ENCODE assay signal across 23 cellular contexts in genomic region chr6:93337772-93338394, GRCh38.
"Had no signal": no experiment of that assay in that cellular context is flagged by ENCODE, and none has a peak within 500 bp of the region (broad histone marks: within the 10 kb centered on the region; RNA-seq: fewer than 3 reads in every experiment).

No MANE protein-coding gene starts in this region.

- DNase-seq: activated CD4-positive, alpha-beta memory T cell treated with anti-CD3 and anti-CD28 coated beads for 36 hours; activated CD4-positive, alpha-beta T cell treated with anti-CD3 and anti-CD28 coated beads for 48 hours; activated CD8-positive, alpha-beta memory T cell treated with anti-CD3 and anti-CD28 coated beads, Interleukin-2, amount 50 U/mL, for 4 hours; activated gamma-delta T cell treated with Interleukin-2 at 50 U/mL for 16 hours; activated naive CD4-positive, alpha-beta T cell treated with anti-CD3 and anti-CD28 coated beads, Interleukin-2, amount 50 U/mL, for 16 hours; activated naive CD8-positive, alpha-beta T cell treated with anti-CD3 and anti-CD28 coated beads, Interleukin-2, amount 50 U/mL, for 24 hours; activated T-cell treated with anti-CD3 and anti-CD28 coated beads, Interleukin-2, amount 50 U/mL, for 1 hour; amygdala; central memory CD4-positive, alpha-beta T cell; foreskin keratinocyte; heart left ventricle; hypothalamus; naive B cell; ovary; psoas muscle; stimulated activated naive CD4-positive, alpha-beta T cell; tibial artery; upper lobe of right lung had no signal

- H3K27ac Mint-ChIP-seq: activated CD4-positive, alpha-beta memory T cell treated with anti-CD3 and anti-CD28 coated beads for 36 hours; activated naive CD8-positive, alpha-beta T cell treated with anti-CD3 and anti-CD28 coated beads, Interleukin-2, amount 50 U/mL, for 24 hours; dendritic cell treated with granulocyte-macrophage colony-stimulating factor and Interleukin-4, amounts not matched to agents 40 ng/mL and 50 ng/mL, for 4 days; mesothelial cell of epicardium; naive B cell had no signal

- H3K27me3 ChIP-seq: esophagus muscularis mucosa, foreskin keratinocyte, heart left ventricle, right atrium auricular region, suprapubic skin, tibial artery, upper lobe of right lung had no signal

- H3K36me3 Mint-ChIP-seq: activated CD4-positive, alpha-beta memory T cell treated with anti-CD3 and anti-CD28 coated beads for 36 hours; naive B cell had no signal

- H3K36me3 ChIP-seq: esophagus muscularis mucosa, heart left ventricle, ovary, right atrium auricular region, suprapubic skin, tibial artery, upper lobe of right lung had no signal

- ATAC-seq: activated naive CD8-positive, alpha-beta T cell treated with anti-CD3 and anti-CD28 coated beads, Interleukin-2, amount 50 U/mL, for 24 hours; foreskin keratinocyte; heart left ventricle; psoas muscle; upper lobe of right lung had no signal

- H3K4me1 Mint-ChIP-seq: activated naive CD8-positive, alpha-beta T cell treated with anti-CD3 and anti-CD28 coated beads, Interleukin-2, amount 50 U/mL, for 24 hours; naive B cell had no signal

- H3K27me3 Mint-ChIP-seq: activated CD4-positive, alpha-beta memory T cell treated with anti-CD3 and anti-CD28 coated beads for 36 hours; activated naive CD8-positive, alpha-beta T cell treated with anti-CD3 and anti-CD28 coated beads, Interleukin-2, amount 50 U/mL, for 24 hours; dendritic cell treated with granulocyte-macrophage colony-stimulating factor and Interleukin-4, amounts not matched to agents 40 ng/mL and 50 ng/mL, for 4 days; naive B cell had no signal

- H3K9me3 Mint-ChIP-seq: activated naive CD8-positive, alpha-beta T cell treated with anti-CD3 and anti-CD28 coated beads, Interleukin-2, amount 50 U/mL, for 24 hours; dendritic cell treated with granulocyte-macrophage colony-stimulating factor and Interleukin-4, amounts not matched to agents 40 ng/mL and 50 ng/mL, for 4 days had no signal

- H3K4me3 Mint-ChIP-seq: activated CD4-positive, alpha-beta memory T cell treated with anti-CD3 and anti-CD28 coated beads for 36 hours; activated naive CD8-positive, alpha-beta T cell treated with anti-CD3 and anti-CD28 coated beads, Interleukin-2, amount 50 U/mL, for 24 hours; dendritic cell treated with granulocyte-macrophage colony-stimulating factor and Interleukin-4, amounts not matched to agents 40 ng/mL and 50 ng/mL, for 4 days; mesothelial cell of epicardium; naive B cell had no signal

- H3K27ac ChIP-seq: esophagus muscularis mucosa, foreskin keratinocyte, ovary, psoas muscle, right atrium auricular region, suprapubic skin, tibial artery, upper lobe of right lung had no signal

- H3K4me1 ChIP-seq: foreskin keratinocyte, psoas muscle, right atrium auricular region, suprapubic skin, tibial artery, upper lobe of right lung had no signal

- H3K9me3 ChIP-seq: esophagus muscularis mucosa, ovary, psoas muscle, right atrium auricular region, suprapubic skin, tibial artery, upper lobe of right lung had no signal

- H3K4me3 ChIP-seq: esophagus muscularis mucosa, heart left ventricle, ovary, psoas muscle, right atrium auricular region, suprapubic skin, tibial artery, upper lobe of right lung had no signal
